38 cellular contexts compared by ENCODE assay signal in the genomic region with DNA sequence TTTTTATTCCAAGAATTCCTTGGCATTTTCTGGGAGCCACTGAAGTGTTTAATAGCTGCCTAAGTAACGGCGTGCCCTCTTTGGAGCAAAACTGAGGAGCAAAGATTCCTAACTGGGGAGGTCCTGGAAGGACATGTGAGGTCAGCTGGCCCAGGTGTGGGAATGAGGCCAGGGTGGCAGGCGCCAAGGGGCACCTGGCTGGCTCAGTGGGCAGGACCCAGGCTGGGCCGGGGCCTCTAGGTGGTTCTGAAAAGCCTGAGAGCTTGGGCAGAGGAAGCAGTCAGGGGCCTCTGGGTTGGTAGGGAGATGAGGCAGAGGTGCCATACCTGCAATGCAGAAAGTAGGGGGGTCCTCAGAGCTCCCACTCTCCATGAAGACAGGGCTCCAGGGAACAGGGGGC. TPM values are rescaled to one million over a fixed set of nuclear protein-coding genes. Genes with fewer than 3 reads are reported as not detected.
"Had no signal": no experiment of that assay in that cellular context is flagged by ENCODE, and none has a peak within 500 bp of the region (broad histone marks: within the 10 kb centered on the region; RNA-seq: fewer than 3 reads in every experiment).

No MANE protein-coding gene starts in this region.

- H3K27me3 Mint-ChIP-seq: activated CD8-positive, alpha-beta T cell treated with anti-CD3 and anti-CD28 coated beads for 36 hours had no signal

- H3K9me3 Mint-ChIP-seq: activated B cell treated with CpG ODN at 0.5 μM for 24 hours; activated CD8-positive, alpha-beta T cell treated with anti-CD3 and anti-CD28 coated beads for 36 hours; activated naive CD4-positive, alpha-beta T cell treated with anti-CD3 and anti-CD28 coated beads for 36 hours; activated naive CD4-positive, alpha-beta T cell treated with anti-CD3 and anti-CD28 coated beads, Interleukin-2, amount 50 U/mL, for 72 hours; activated naive CD8-positive, alpha-beta T cell treated with anti-CD3 and anti-CD28 coated beads, Interleukin-2, amount 10 ng/mL, durations not matched to agents 7 days and 5 days; activated T-cell treated with anti-CD3 and anti-CD28 coated beads, Interleukin-2, amount 50 U/mL, for 4 hours; activated T-helper 17 cell treated with anti-CD3 and anti-CD28 coated beads, Interleukin-2, amount 50 U/mL, for 72 hours; T-helper 2 cell treated with Interferon-gamma antibody and Interleukin-4, amounts not matched to agents 5 μg/mL and 100 μg/mL, for 36 hours had no signal

- H3K4me3 ChIP-seq: ascending aorta, breast epithelium, cardiac muscle cell, esophagus squamous epithelium, gastroesophageal sphincter, heart right ventricle had no signal

- H3K4me3 Mint-ChIP-seq: activated B cell treated with CpG ODN at 0.5 μM for 24 hours; activated CD8-positive, alpha-beta T cell treated with anti-CD3 and anti-CD28 coated beads for 36 hours; activated naive CD4-positive, alpha-beta T cell treated with anti-CD3 and anti-CD28 coated beads for 36 hours; activated naive CD8-positive, alpha-beta T cell treated with anti-CD3 and anti-CD28 coated beads, Interleukin-2, amount 10 ng/mL, durations not matched to agents 7 days and 5 days; activated T-cell treated with anti-CD3 and anti-CD28 coated beads, Interleukin-2, amount 50 U/mL, for 4 hours; activated T-helper 17 cell treated with anti-CD3 and anti-CD28 coated beads, Interleukin-2, amount 50 U/mL, for 72 hours; brain; T-helper 17 cell; T-helper 2 cell treated with Interferon-gamma antibody and Interleukin-4, amounts not matched to agents 5 μg/mL and 100 μg/mL, for 36 hours had no signal

- H3K36me3 ChIP-seq: ascending aorta, breast epithelium, cardiac muscle cell, esophagus squamous epithelium, gastroesophageal sphincter, heart right ventricle, WERI-Rb-1 had no signal

- H3K27me3 ChIP-seq: ascending aorta, cardiac muscle cell had no signal

- ATAC-seq: activated CD4-positive, CD25-positive, alpha-beta regulatory T cell treated with anti-CD3 and anti-CD28 coated beads, Interleukin-2, amount 50 U/mL, for 24 hours; activated CD8-positive, alpha-beta T cell treated with anti-CD3 and anti-CD28 coated beads for 36 hours; activated naive CD4-positive, alpha-beta T cell treated with anti-CD3 and anti-CD28 coated beads, Interleukin-2, amount 50 U/mL, for 72 hours; activated T-cell treated with anti-CD3 and anti-CD28 coated beads, Interleukin-2, amount 50 U/mL, for 4 hours; activated T-helper 17 cell treated with anti-CD3 and anti-CD28 coated beads, Interleukin-2, amount 50 U/mL, for 72 hours; gastroesophageal sphincter; heart right ventricle; T-helper 17 cell had no signal

- H3K4me1 ChIP-seq: ascending aorta, breast epithelium, esophagus squamous epithelium, gastroesophageal sphincter had no signal

- H3K36me3 Mint-ChIP-seq: activated naive CD4-positive, alpha-beta T cell treated with anti-CD3 and anti-CD28 coated beads, Interleukin-2, amount 50 U/mL, for 72 hours; activated naive CD8-positive, alpha-beta T cell treated with anti-CD3 and anti-CD28 coated beads, Interleukin-2, amount 10 ng/mL, durations not matched to agents 7 days and 5 days; brain had no signal

- H3K27ac Mint-ChIP-seq: activated B cell treated with CpG ODN at 0.5 μM for 24 hours; activated CD8-positive, alpha-beta T cell treated with anti-CD3 and anti-CD28 coated beads for 36 hours; activated naive CD4-positive, alpha-beta T cell treated with anti-CD3 and anti-CD28 coated beads for 36 hours; activated naive CD4-positive, alpha-beta T cell treated with anti-CD3 and anti-CD28 coated beads, Interleukin-2, amount 50 U/mL, for 72 hours; activated naive CD8-positive, alpha-beta T cell treated with anti-CD3 and anti-CD28 coated beads, Interleukin-2, amount 10 ng/mL, durations not matched to agents 7 days and 5 days; activated T-helper 17 cell treated with anti-CD3 and anti-CD28 coated beads, Interleukin-2, amount 50 U/mL, for 72 hours; brain; T-helper 17 cell; T-helper 2 cell treated with Interferon-gamma antibody and Interleukin-4, amounts not matched to agents 5 μg/mL and 100 μg/mL, for 36 hours had no signal

- DNase-seq: activated B cell treated with CpG ODN at 0.5 μM for 24 hours; activated CD4-positive, alpha-beta T cell treated with anti-CD3 and anti-CD28 coated beads for 48 hours; activated CD4-positive, alpha-beta T cell treated with anti-CD3 and anti-CD28 coated beads, Interleukin-2, amount 50 U/mL, for 1 hour; activated CD4-positive, alpha-beta T cell treated with anti-CD3 and anti-CD28 coated beads, Interleukin-2, amount 50 U/mL, for 48 hours; activated CD8-positive, alpha-beta memory T cell treated with anti-CD3 and anti-CD28 coated beads for 24 hours; activated CD8-positive, alpha-beta T cell treated with anti-CD3 and anti-CD28 coated beads for 36 hours; activated effector memory CD4-positive, alpha-beta T cell treated with Interleukin-2 at 50 U/mL for 16 hours; activated gamma-delta T cell treated with Interleukin-2 at 50 U/mL for 16 hours; activated naive CD4-positive, alpha-beta T cell treated with anti-CD3 and anti-CD28 coated beads for 36 hours; activated naive CD8-positive, alpha-beta T cell treated with anti-CD3 and anti-CD28 coated beads, Interleukin-2, amount 10 ng/mL, durations not matched to agents 7 days and 5 days; activated T-cell treated with anti-CD3 and anti-CD28 coated beads, Interleukin-2, amount 50 U/mL, for 4 hours; cortex of kidney; dermis blood vessel endothelial cell; effector CD4-positive, alpha-beta T cell; esophagus squamous epithelium; foreskin melanocyte; heart right ventricle; T-helper 1 cell; T-helper 17 cell; T1000; WERI-Rb-1 had no signal

- FAIRE-seq: colon, endometrium, endothelial cell of umbilical vein had no signal

- H3K27ac ChIP-seq: ascending aorta, breast epithelium, cardiac muscle cell, epithelial cell of prostate, esophagus squamous epithelium, gastroesophageal sphincter, heart right ventricle, WERI-Rb-1 had no signal

- H3K9me3 ChIP-seq: ascending aorta, breast epithelium, esophagus squamous epithelium, gastroesophageal sphincter, heart right ventricle had no signal

- H3K4me1 Mint-ChIP-seq: brain had no signal

RNA-seq across cellular contexts. Expression of a gene that starts 27.1 kb away (rescaled TPM):
- total RNA-seq: activated B cell treated with CpG ODN at 0.5 μM for 24 hours; activated CD8-positive, alpha-beta T cell treated with anti-CD3 and anti-CD28 coated beads for 36 hours; activated naive CD4-positive, alpha-beta T cell treated with anti-CD3 and anti-CD28 coated beads for 36 hours; activated naive CD4-positive, alpha-beta T cell treated with anti-CD3 and anti-CD28 coated beads, Interleukin-2, amount 50 U/mL, for 72 hours; activated naive CD8-positive, alpha-beta T cell treated with anti-CD3 and anti-CD28 coated beads, Interleukin-2, amount 10 ng/mL, durations not matched to agents 7 days and 5 days; activated T-cell treated with anti-CD3 and anti-CD28 coated beads, Interleukin-2, amount 50 U/mL, for 4 hours; activated T-helper 17 cell treated with anti-CD3 and anti-CD28 coated beads, Interleukin-2, amount 50 U/mL, for 72 hours; ascending aorta; chondrocyte; dermis blood vessel endothelial cell; endothelial cell of umbilical vein; fibroblast of villous mesenchyme; glomerular endothelial cell; T-helper 17 cell had no signal
- polyA plus RNA-seq: cardiac muscle cell, endothelial cell of umbilical vein, fibroblast of lung had no signal
